In the genomic region with DNA sequence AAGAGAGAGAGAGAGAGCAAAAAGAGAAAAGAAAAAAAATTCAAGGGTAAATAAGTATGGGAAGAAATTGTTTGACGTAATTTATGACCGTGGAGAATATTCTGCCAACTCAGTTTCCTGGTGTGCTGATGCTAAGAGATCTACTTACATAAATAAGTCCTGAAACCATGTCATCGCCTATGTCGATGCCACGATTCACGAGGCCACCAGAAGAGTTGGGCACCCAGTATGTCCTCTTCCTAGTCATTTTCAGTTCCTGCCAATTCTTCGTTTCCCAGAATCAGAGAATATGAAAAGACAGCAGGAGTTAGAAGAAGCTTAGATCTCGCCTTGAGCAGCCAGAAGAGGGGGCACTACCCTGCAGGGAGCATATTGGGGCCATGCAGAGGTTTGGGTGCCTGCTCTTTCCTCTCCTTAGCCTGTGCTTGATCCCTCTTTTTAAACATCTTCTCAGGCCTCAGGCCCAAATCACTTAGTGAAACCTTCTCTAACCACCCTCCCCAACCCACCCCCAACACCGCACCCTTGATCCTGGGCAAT, we compare ENCODE assay signal across 8 cellular contexts. TPM values are rescaled to one million over a fixed set of nuclear protein-coding genes. Genes with fewer than 3 reads are reported as not detected.
DNase-seq lines count a peak whose midpoint lies in the region; ATAC-seq and TF ChIP-seq lines count a peak whose summit lies in the region.

No MANE protein-coding gene starts in this region.

- ATAC-seq in GM19438 (IDR thresholded peaks at IDR 0.05; ENCODE audit: low read depth, unreplicated experiment), result peak; percentile 72
- ATAC-seq in activated CD8-positive, alpha-beta T cell treated with anti-CD3 and anti-CD28 coated beads, Interleukin-2, amount 10 ng/mL, durations not matched to agents 7 days and 5 days, result peak; percentile 88
- peak; percentile 78 for ATAC-seq in stimulated activated naive CD8-positive, alpha-beta T cell treated with anti-CD3 and anti-CD28 coated beads, Interleukin-15, Interleukin-2, amounts not matched to agents 100 U/mL and 50 U/mL, for 24 hours

- H3K9me3 Mint-ChIP-seq in Caco-2 (ENCODE audit: unreplicated experiment), result no peaks in the 10 kb centered on the region
- H3K9me3 Mint-ChIP-seq in activated CD8-positive, alpha-beta T cell treated with anti-CD3 and anti-CD28 coated beads, Interleukin-2, amount 10 ng/mL, durations not matched to agents 7 days and 5 days (ENCODE audit: insufficient read depth), result no peaks in the 10 kb centered on the region

- H3K4me3 ChIP-seq in Caco-2 (ENCODE audit: low read depth, low read length), result no peak overlapping the region

- peaks cover 10% of the 10 kb centered on the region; the same call in 1 of the 2 replicates for H3K4me1 ChIP-seq in Caco-2

- no peaks in the 10 kb centered on the region for H3K9me3 ChIP-seq in Caco-2

- H3K36me3 Mint-ChIP-seq in Caco-2 (ENCODE audit: insufficient read depth, unreplicated experiment), result peaks cover 4% of the 10 kb centered on the region
- H3K36me3 Mint-ChIP-seq in activated CD8-positive, alpha-beta T cell treated with anti-CD3 and anti-CD28 coated beads, Interleukin-2, amount 10 ng/mL, durations not matched to agents 7 days and 5 days (ENCODE audit: low read depth), result no peaks in the 10 kb centered on the region

- H3K27me3 Mint-ChIP-seq in Caco-2 (ENCODE audit: insufficient read depth, unreplicated experiment), result peaks cover 3% of the 10 kb centered on the region
- no peaks in the 10 kb centered on the region for H3K27me3 Mint-ChIP-seq in activated CD8-positive, alpha-beta T cell treated with anti-CD3 and anti-CD28 coated beads, Interleukin-2, amount 10 ng/mL, durations not matched to agents 7 days and 5 days (ENCODE audit: low read depth)

- intact Hi-C loops in Caco-2 (cut with micrococcal nuclease; ENCODE audit: unreplicated experiment), result no loop called here

- peak; percentile 34 to 75 for TF ChIP-seq CTCF in Caco-2 (IDR thresholded peaks at IDR 0.05; ENCODE audit: insufficient read depth in 1 of 2, low read depth in 1 of 2, low read length in 1 of 2, severe bottlenecking in 1 of 2, unreplicated experiment in 1 of 2)

- POLR2A ChIA-PET in Caco-2 (lab: Charles Lee), result no interaction called here
- POLR2A ChIA-PET in activated CD8-positive, alpha-beta T cell treated with anti-CD3 and anti-CD28 coated beads, Interleukin-2, amount 10 ng/mL, durations not matched to agents 7 days and 5 days (lab: Charles Lee), result no interaction called here

- H3K4me1 Mint-ChIP-seq in Caco-2 (ENCODE audit: low read depth, unreplicated experiment), result peaks cover 30% of the 10 kb centered on the region
- H3K4me1 Mint-ChIP-seq in activated CD8-positive, alpha-beta T cell treated with anti-CD3 and anti-CD28 coated beads, Interleukin-2, amount 10 ng/mL, durations not matched to agents 7 days and 5 days (ENCODE audit: low read depth), result peaks cover 20% of the 10 kb centered on the region

- BruUV-seq in Caco-2 (replicated peaks; lab: Mats Ljungman, UMichigan), result no TSS peak

- DNase-seq in Caco-2 (peak; percentile 44 to 48), M059J (ENCODE audit: low read depth) (peak; percentile 45), hepatic stellate cell (ENCODE audit: low spot score) (peak; percentile 25), 8988T (no peak), HuH-7 (ENCODE audit: low spot score) (no peak)
- DNase-seq in activated CD8-positive, alpha-beta T cell treated with anti-CD3 and anti-CD28 coated beads, Interleukin-2, amount 10 ng/mL, durations not matched to agents 7 days and 5 days, result peak; percentile 67
- peak; percentile 57 for DNase-seq in stimulated activated naive CD8-positive, alpha-beta T cell treated with anti-CD3 and anti-CD28 coated beads, Interleukin-15, Interleukin-2, amounts not matched to agents 100 U/mL and 50 U/mL, for 24 hours

- H3K27me3 ChIP-seq in Caco-2 (replicated peaks; ENCODE audit: control insufficient read depth, insufficient read depth, low read length), result no peaks in the 10 kb centered on the region; the same call in 1 of the 2 replicates

- CTCF ChIA-PET in Caco-2 (lab: Charles Lee), result interaction anchor here (0.6 to 1.3 kb wide), 2 partner anchors 67 to 397 kb away, joined by 4 to 5 read pairs; no protein-coding TSS in a partner anchor
- CTCF ChIA-PET in activated CD8-positive, alpha-beta T cell treated with anti-CD3 and anti-CD28 coated beads, Interleukin-2, amount 10 ng/mL, durations not matched to agents 7 days and 5 days (lab: Charles Lee), result interaction anchor here (0.6 to 7.4 kb wide), 11 partner anchors 12 to 1254 kb away, joined by 3 to 47 read pairs (median 4); a partner anchor contains a TSS

- H3K27ac Mint-ChIP-seq in Caco-2 (ENCODE audit: unreplicated experiment), result no peak overlapping the region
- peak overlapping the region; percentile 70 for H3K27ac Mint-ChIP-seq in activated CD8-positive, alpha-beta T cell treated with anti-CD3 and anti-CD28 coated beads, Interleukin-2, amount 10 ng/mL, durations not matched to agents 7 days and 5 days

- H3K36me3 ChIP-seq in Caco-2 (ENCODE audit: control insufficient read depth, insufficient read depth, low read length), result no peaks in the 10 kb centered on the region

- H3K4me3 Mint-ChIP-seq in Caco-2 (ENCODE audit: unreplicated experiment), result no peak overlapping the region
- no peak overlapping the region for H3K4me3 Mint-ChIP-seq in activated CD8-positive, alpha-beta T cell treated with anti-CD3 and anti-CD28 coated beads, Interleukin-2, amount 10 ng/mL, durations not matched to agents 7 days and 5 days

RNA-seq across cellular contexts. Expression of a gene that starts 12.4 kb away (rescaled TPM):
- total RNA-seq in Caco-2 (2022), result 32.1 and 32.6 TPM in 2 replicates
- total RNA-seq in M059J (2014; rRNA removed; shearing (Covaris generic)), result 34.5 and 58.2 TPM in 2 replicates
- total RNA-seq in activated CD8-positive, alpha-beta T cell treated with anti-CD3 and anti-CD28 coated beads, Interleukin-2, amount 10 ng/mL, durations not matched to agents 7 days and 5 days, result 10 to 100 TPM; 54.2 to 54.5 TPM

RNA-seq across cellular contexts. Expression of a gene that starts 15.6 kb away (rescaled TPM):
- 0.21 and 0.34 TPM in 2 replicates for total RNA-seq in Caco-2 (2022)
- total RNA-seq in M059J (2014; rRNA removed; shearing (Covaris generic)), result not detected in 2 replicates
- total RNA-seq in activated CD8-positive, alpha-beta T cell treated with anti-CD3 and anti-CD28 coated beads, Interleukin-2, amount 10 ng/mL, durations not matched to agents 7 days and 5 days, result not detected

Comparison
In these comparisons a context has a peak if more than half of its experiments do, and no peak if none do; other contexts are left out.
1. DNase-seq: peak in Caco-2 (2 of 2), M059J (single experiment), activated CD8-positive, alpha-beta T cell treated with anti-CD3 and anti-CD28 coated beads, Interleukin-2, amount 10 ng/mL, durations not matched to agents 7 days and 5 days (single experiment), hepatic stellate cell (single experiment) and stimulated activated naive CD8-positive, alpha-beta T cell treated with anti-CD3 and anti-CD28 coated beads, Interleukin-15, Interleukin-2, amounts not matched to agents 100 U/mL and 50 U/mL, for 24 hours (single experiment); none in 8988T (single experiment) and HuH-7 (single experiment).
2. Peak in every context shown above with its lines, with median percentiles within 50 percentile points of each other: ATAC-seq.